In genomic region chr2:20149703-20150030, GRCh38 we compare ENCODE assay signal across 1 cellular context.
TF ChIP-seq lines count a peak whose summit lies in the region.

No MANE protein-coding gene starts in this region.

TF ChIP-seq in HepG2, 621 proteins besides CTCF, POLR2A, EP300 and RAD21 (continued from another document):
- TF ChIP-seq ZNF512B (CRISPR knock-in tag; IDR thresholded peaks at IDR 0.05; ENCODE audit: borderline replicate concordance) (no peak), SP5 (CRISPR knock-in tag; IDR thresholded peaks at IDR 0.05; ENCODE audit: borderline replicate concordance, low read depth) (no peak), HIVEP1 (CRISPR knock-in tag; IDR thresholded peaks at IDR 0.05) (no peak), FUBP1 (CRISPR knock-in tag; IDR thresholded peaks at IDR 0.05; ENCODE audit: borderline replicate concordance) (no peak), KMT2A (CRISPR knock-in tag; IDR thresholded peaks at IDR 0.05) (no peak), BCL6 (CRISPR knock-in tag; IDR thresholded peaks at IDR 0.05) (no peak), YY1 (IDR thresholded peaks at IDR 0.05; ENCODE audit: insufficient read depth, insufficient replicate concordance, low read depth, low read length) (no peak), ZNF292 (CRISPR knock-in tag; IDR thresholded peaks at IDR 0.05; ENCODE audit: borderline replicate concordance, low read depth) (no peak)
